ENCODE assay signal across 9 cellular contexts in genomic region chr9:131679261-131680020, GRCh38.
A peak's percentile ranks its signal among the peaks of the same experiment; 100 is the strongest.
DNase-seq lines count a peak whose midpoint lies in the region; ATAC-seq and TF ChIP-seq lines count a peak whose summit lies in the region.
"Had no signal": no experiment of that assay in that cellular context is flagged by ENCODE, and none has a peak within 500 bp of the region (broad histone marks: within the 10 kb centered on the region; RNA-seq: fewer than 3 reads in every experiment).

No MANE protein-coding gene starts in this region.

- H3K4me1 Mint-ChIP-seq in activated T-helper 17 cell treated with anti-CD3 and anti-CD28 coated beads, Interleukin-2, amount 50 U/mL, for 72 hours: peaks cover 76% of the 10 kb centered on the region
- peaks cover 80 to 97% of the 10 kb centered on the region in 2 donors for H3K4me1 Mint-ChIP-seq in immature natural killer cell

- DNase-seq in DMS53 (lab: John Stamatoyannopoulos, UW) (peak; percentile 29), DMS53 treated with DMSO at 0.1 percent for 48 hours (lab: John Stamatoyannopoulos, UW; ENCODE audit: unreplicated experiment) (no peak), immature natural killer cell (no peak), mucosa of descending colon (no peak), NCI-H2107 treated with DMSO at 0.1 percent for 48 hours (lab: John Stamatoyannopoulos, UW; ENCODE audit: unreplicated experiment) (no peak), EL (no peak)

- peaks cover 43% of the 10 kb centered on the region for H3K36me3 Mint-ChIP-seq in activated T-helper 17 cell treated with anti-CD3 and anti-CD28 coated beads, Interleukin-2, amount 50 U/mL, for 72 hours (ENCODE audit: low read depth)
- peaks cover 0 to 2% (median 0%) of the 10 kb centered on the region in 3 donors for H3K36me3 Mint-ChIP-seq in immature natural killer cell

- ATAC-seq in activated T-helper 17 cell treated with anti-CD3 and anti-CD28 coated beads, Interleukin-2, amount 50 U/mL, for 72 hours (replicated peaks): no peak
- no peak for ATAC-seq in mucosa of descending colon

- no peak overlapping the region for H3K9ac ChIP-seq in subcutaneous abdominal adipose tissue (ENCODE audit: low read length in 5 of 5)

- H3K36me3 ChIP-seq in subcutaneous abdominal adipose tissue (ENCODE audit: control insufficient read depth in 5 of 5, insufficient read depth in 5 of 5, low read length in 5 of 5): no peaks in the 10 kb centered on the region
- H3K36me3 ChIP-seq in mucosa of descending colon (ENCODE audit: low read depth): no peaks in the 10 kb centered on the region

- H3K4me3 ChIP-seq in subcutaneous abdominal adipose tissue (ENCODE audit: low read depth in 1 of 5, low read length in 5 of 5) (no peak overlapping the region), mucosa of descending colon (no peak overlapping the region)

- H3K27ac Mint-ChIP-seq in activated T-helper 17 cell treated with anti-CD3 and anti-CD28 coated beads, Interleukin-2, amount 50 U/mL, for 72 hours: peak overlapping the region; percentile 99
- H3K27ac Mint-ChIP-seq in immature natural killer cell: peak overlapping the region; percentile 96 to 100 (median 96)

- no peak for TF ChIP-seq CTCF in mucosa of descending colon (IDR thresholded peaks at IDR 0.05)

- H3K4me3 Mint-ChIP-seq in activated T-helper 17 cell treated with anti-CD3 and anti-CD28 coated beads, Interleukin-2, amount 50 U/mL, for 72 hours: peak overlapping the region; percentile 83
- H3K4me3 Mint-ChIP-seq in immature natural killer cell: peak overlapping the region in 2 of 5 donors; percentile 33 to 69

- H3K27me3 Mint-ChIP-seq in activated T-helper 17 cell treated with anti-CD3 and anti-CD28 coated beads, Interleukin-2, amount 50 U/mL, for 72 hours: no peaks in the 10 kb centered on the region
- H3K27me3 Mint-ChIP-seq in immature natural killer cell (ENCODE audit: low read depth in 3 of 3): peaks cover 0 to 7% (median 6%) of the 10 kb centered on the region in 3 donors

- H3K9me3 ChIP-seq in subcutaneous abdominal adipose tissue (ENCODE audit: control insufficient read depth in 5 of 5, low read length in 5 of 5) (no peaks in the 10 kb centered on the region), mucosa of descending colon (no peaks in the 10 kb centered on the region)

- intact Hi-C loops in mucosa of descending colon (cut with DNase I, micrococcal nuclease): loop anchor here in 1 of 2 donors (10.0 kb wide), 1 partner anchor 55 kb away; no protein-coding TSS in a partner anchor

- H3K9me3 Mint-ChIP-seq in activated T-helper 17 cell treated with anti-CD3 and anti-CD28 coated beads, Interleukin-2, amount 50 U/mL, for 72 hours: no peaks in the 10 kb centered on the region
- H3K9me3 Mint-ChIP-seq in immature natural killer cell: no peaks in the 10 kb centered on the region

- peak overlapping the region; percentile 82 for H3K27ac ChIP-seq in subcutaneous abdominal adipose tissue (ENCODE audit: low read depth, low read length)
- H3K27ac ChIP-seq: 22Rv1 had no signal

- no peaks in the 10 kb centered on the region for H3K27me3 ChIP-seq in subcutaneous abdominal adipose tissue (ENCODE audit: control insufficient read depth in 5 of 5, insufficient read depth in 4 of 5, low read length in 5 of 5)

- H3K4me1 ChIP-seq in subcutaneous abdominal adipose tissue (ENCODE audit: control insufficient read depth in 5 of 5, insufficient read depth in 5 of 5, low read length in 5 of 5) (peaks cover 31 to 77% (median 68%) of the 10 kb centered on the region in 5 donors), mucosa of descending colon (ENCODE audit: low read depth) (peaks cover 29% of the 10 kb centered on the region)
